Comparison of ENCODE assay signal across 8 cellular contexts in genomic region chr1:240189386-240189989, GRCh38.
DNase-seq lines count a peak whose midpoint lies in the region; ATAC-seq and TF ChIP-seq lines count a peak whose summit lies in the region.

No MANE protein-coding gene starts in this region.

- peak overlapping the region; percentile 74 for H3K4me3 Mint-ChIP-seq in HFFc6
- H3K4me3 Mint-ChIP-seq in activated CD8-positive, alpha-beta T cell treated with anti-CD3 and anti-CD28 coated beads, Interleukin-2, amount 10 ng/mL, durations not matched to agents 7 days and 5 days, result no peak overlapping the region

- H3K27ac Mint-ChIP-seq in HFFc6, result peak overlapping the region; percentile 81
- no peak overlapping the region for H3K27ac Mint-ChIP-seq in activated CD8-positive, alpha-beta T cell treated with anti-CD3 and anti-CD28 coated beads, Interleukin-2, amount 10 ng/mL, durations not matched to agents 7 days and 5 days

- H3K4me1 Mint-ChIP-seq in HFFc6 (ENCODE audit: low read depth), result peaks cover 90% of the 10 kb centered on the region
- H3K4me1 Mint-ChIP-seq in activated CD8-positive, alpha-beta T cell treated with anti-CD3 and anti-CD28 coated beads, Interleukin-2, amount 10 ng/mL, durations not matched to agents 7 days and 5 days (ENCODE audit: low read depth), result no peaks in the 10 kb centered on the region

- no peak for DNase-seq in AG04449 (ENCODE audit: low read depth, low spot score)
- DNase-seq in EL, result peak; percentile 51
- DNase-seq in HFFc6, result peak; percentile 41
- peak; percentile 47 for DNase-seq in NCI-H146 (lab: John Stamatoyannopoulos, UW)
- DNase-seq in activated CD8-positive, alpha-beta T cell treated with anti-CD3 and anti-CD28 coated beads, Interleukin-2, amount 10 ng/mL, durations not matched to agents 7 days and 5 days, result peak; percentile 30
- DNase-seq in iPS-NIHi11 (ENCODE audit: low spot score), result peak; percentile 55
- DNase-seq in stromal cell of bone marrow (ENCODE audit: low read depth), result peak; percentile 31
- no peak for DNase-seq in omental fat pad (ENCODE audit: low spot score)

- CTCF ChIA-PET in AG04449 (lab: Yijun Ruan, JAX), result interaction anchor here (0.6 to 4.7 kb wide), 54 partner anchors 9 to 542 kb away, joined by 3 to 85 read pairs (median 4); partner anchors contain the start of gene GREM2
- CTCF ChIA-PET in activated CD8-positive, alpha-beta T cell treated with anti-CD3 and anti-CD28 coated beads, Interleukin-2, amount 10 ng/mL, durations not matched to agents 7 days and 5 days (lab: Charles Lee), result interaction anchor here (0.7 to 1.6 kb wide), 5 partner anchors 10 to 73 kb away, joined by 3 to 4 read pairs (median 3); no protein-coding TSS in a partner anchor

- no peak overlapping the region for H3K4me3 ChIP-seq in AG04449 (ENCODE audit: low read depth, low read length)

- H3K27me3 Mint-ChIP-seq in HFFc6 (ENCODE audit: insufficient read depth), result peaks cover 8% of the 10 kb centered on the region
- no peaks in the 10 kb centered on the region for H3K27me3 Mint-ChIP-seq in activated CD8-positive, alpha-beta T cell treated with anti-CD3 and anti-CD28 coated beads, Interleukin-2, amount 10 ng/mL, durations not matched to agents 7 days and 5 days (ENCODE audit: low read depth)

- H3K9me3 Mint-ChIP-seq in HFFc6, result no peaks in the 10 kb centered on the region
- H3K9me3 Mint-ChIP-seq in activated CD8-positive, alpha-beta T cell treated with anti-CD3 and anti-CD28 coated beads, Interleukin-2, amount 10 ng/mL, durations not matched to agents 7 days and 5 days (ENCODE audit: insufficient read depth), result no peaks in the 10 kb centered on the region

- TF ChIP-seq CTCF in AG04449 (IDR thresholded peaks at IDR 0.05; ENCODE audit: insufficient read depth, low read length, missing control alignments), result peak; percentile 63
- TF ChIP-seq CTCF in HFFc6 (IDR thresholded peaks at IDR 0.05), result peak; percentile 91
- TF ChIP-seq CTCF in omental fat pad (IDR thresholded peaks at IDR 0.05), result peak in 1 of 3 donors; percentile 28

- POLR2A ChIA-PET in AG04449 (lab: Yijun Ruan, JAX), result no interaction called here
- POLR2A ChIA-PET in activated CD8-positive, alpha-beta T cell treated with anti-CD3 and anti-CD28 coated beads, Interleukin-2, amount 10 ng/mL, durations not matched to agents 7 days and 5 days (lab: Charles Lee), result no interaction called here

- peaks cover 65% of the 10 kb centered on the region for H3K36me3 Mint-ChIP-seq in HFFc6 (ENCODE audit: low read depth)
- H3K36me3 Mint-ChIP-seq in activated CD8-positive, alpha-beta T cell treated with anti-CD3 and anti-CD28 coated beads, Interleukin-2, amount 10 ng/mL, durations not matched to agents 7 days and 5 days (ENCODE audit: low read depth), result no peaks in the 10 kb centered on the region

- ATAC-seq in activated CD8-positive, alpha-beta T cell treated with anti-CD3 and anti-CD28 coated beads, Interleukin-2, amount 10 ng/mL, durations not matched to agents 7 days and 5 days, result no peak
- no peak for ATAC-seq in omental fat pad (ENCODE audit: low FRiP score)

Comparison
In these comparisons a context has a peak if more than half of its experiments do, and no peak if none do; other contexts are left out.
1. DNase-seq: peak in EL (single experiment), HFFc6 (single experiment), NCI-H146 (single experiment), activated CD8-positive, alpha-beta T cell treated with anti-CD3 and anti-CD28 coated beads, Interleukin-2, amount 10 ng/mL, durations not matched to agents 7 days and 5 days (single experiment), iPS-NIHi11 (single experiment) and stromal cell of bone marrow (single experiment); none in AG04449 (single experiment) and omental fat pad (single experiment).